In the genomic region with DNA sequence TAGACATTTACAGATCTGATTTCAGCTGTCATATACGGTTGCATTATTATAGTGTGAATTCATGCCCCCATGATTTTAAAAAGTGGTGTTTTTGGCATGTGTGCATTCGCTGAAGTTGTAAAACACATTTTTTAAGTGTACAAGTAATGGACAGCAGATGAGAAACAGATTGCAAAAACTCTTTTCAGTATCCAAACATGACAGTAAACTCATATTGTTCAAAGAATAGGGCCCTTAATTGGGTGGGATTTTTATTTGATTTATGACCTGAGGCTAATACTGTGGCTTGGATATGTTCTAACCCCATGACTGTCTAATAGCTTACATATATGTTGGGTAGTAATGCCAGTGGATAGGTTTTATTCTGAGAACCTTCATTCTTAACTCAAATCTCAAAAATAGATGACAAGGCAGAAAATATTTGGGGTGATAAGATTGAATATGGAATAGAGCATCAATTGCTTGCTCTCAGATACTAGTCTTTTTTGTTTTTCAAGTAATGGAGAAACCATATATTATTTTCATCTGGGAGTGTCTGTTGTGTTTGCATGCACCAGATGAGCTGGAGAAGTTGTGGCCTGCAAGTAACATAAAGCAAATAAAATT, we compare ENCODE assay signal across 1 cellular context.
TF ChIP-seq lines count a peak whose summit lies in the region.

No MANE protein-coding gene starts in this region.

TF ChIP-seq in IMR-90, 13 proteins besides CTCF, POLR2A, EP300 and RAD21 (continued from another document):
- TF ChIP-seq ELK1 (IDR thresholded peaks at IDR 0.05; ENCODE audit: borderline replicate concordance, low read depth, low read length) = no peak
- no peak for TF ChIP-seq USF2 (IDR thresholded peaks at IDR 0.05; ENCODE audit: low read depth, low read length)
